In the genomic region with DNA sequence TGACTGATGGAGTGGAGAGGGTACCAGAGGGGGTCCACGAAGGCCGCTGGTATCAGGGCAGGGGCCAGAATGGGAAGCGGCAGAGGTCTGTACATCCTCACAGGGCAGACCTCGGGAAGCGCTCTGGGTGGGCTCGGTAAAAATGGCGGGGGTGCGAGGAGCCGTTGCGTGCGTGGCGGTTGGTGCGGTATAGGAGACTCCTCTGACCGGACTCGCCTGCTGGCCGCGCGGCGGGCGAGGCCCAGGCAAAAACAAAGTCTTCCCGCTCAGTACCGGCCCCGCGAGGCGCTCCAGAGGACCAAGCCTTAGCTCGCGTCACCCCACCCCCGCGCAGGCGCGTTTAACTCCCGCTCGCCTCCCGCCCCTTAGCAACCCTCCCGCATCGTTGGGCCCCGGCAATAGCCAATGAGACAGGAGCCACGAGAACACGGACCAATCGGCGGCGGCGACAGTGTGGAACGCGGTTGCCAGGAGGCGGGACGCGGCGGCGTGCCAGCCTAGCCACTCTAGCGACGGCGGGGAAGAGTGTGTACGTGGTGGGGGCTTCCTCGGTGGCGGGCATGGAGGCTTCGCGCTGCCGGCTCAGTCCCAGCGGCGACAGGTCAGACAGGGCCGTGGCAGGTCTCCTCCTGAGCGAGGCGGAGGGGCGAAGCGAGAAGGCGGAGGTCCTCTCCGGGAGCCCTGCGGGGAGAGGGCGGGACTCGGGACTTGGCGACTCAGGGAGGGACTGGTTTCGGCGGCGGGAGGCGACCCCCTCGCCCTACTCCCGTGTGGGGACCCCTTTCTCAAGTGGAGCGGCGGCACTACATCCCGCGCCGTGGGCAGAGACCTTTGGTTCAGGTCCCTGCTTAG, we compare ENCODE assay signal across 8 cellular contexts. TPM values are rescaled to one million over a fixed set of nuclear protein-coding genes. Genes with fewer than 3 reads are reported as not detected.
A peak's percentile ranks its signal among the peaks of the same experiment; 100 is the strongest.
DNase-seq lines count a peak whose midpoint lies in the region; ATAC-seq, FAIRE-seq and TF ChIP-seq lines count a peak whose summit lies in the region.

A gene with protein sequence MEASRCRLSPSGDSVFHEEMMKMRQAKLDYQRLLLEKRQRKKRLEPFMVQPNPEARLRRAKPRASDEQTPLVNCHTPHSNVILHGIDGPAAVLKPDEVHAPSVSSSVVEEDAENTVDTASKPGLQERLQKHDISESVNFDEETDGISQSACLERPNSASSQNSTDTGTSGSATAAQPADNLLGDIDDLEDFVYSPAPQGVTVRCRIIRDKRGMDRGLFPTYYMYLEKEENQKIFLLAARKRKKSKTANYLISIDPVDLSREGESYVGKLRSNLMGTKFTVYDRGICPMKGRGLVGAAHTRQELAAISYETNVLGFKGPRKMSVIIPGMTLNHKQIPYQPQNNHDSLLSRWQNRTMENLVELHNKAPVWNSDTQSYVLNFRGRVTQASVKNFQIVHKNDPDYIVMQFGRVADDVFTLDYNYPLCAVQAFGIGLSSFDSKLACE (plus strand): TSS at position 504 of the 852 bp plus-strand sequence. CDS start 57 bp downstream, at position 561.

- H3K4me3 ChIP-seq in KMS-11 (IDR thresholded peaks at IDR 0.05; ENCODE audit: insufficient read depth, low read depth, low read length) = no peak within 1 kb of the TSS

- peak within 1 kb of the TSS; percentile 81 for H3K4me2 ChIP-seq in KMS-11

- peak within 1 kb of the TSS; percentile 39 for H3K27ac ChIP-seq in KMS-11

- DNase-seq in DMS79 treated with DMSO at 0.1 percent for 48 hours (lab: John Stamatoyannopoulos, UW) (peak; percentile 98), RCC 7860 (ENCODE audit: low spot score) (peak; percentile 94), fibroblast of gingiva (ENCODE audit: low read depth) (peak; percentile 98), naive B cell (peak; percentile 99)
- peak; percentile 97 to 99 for DNase-seq in activated T-helper 1 cell treated with anti-CD3 and anti-CD28 coated beads, Interleukin-2, amount 50 U/mL, for 16 hours (ENCODE audit: low read depth in 1 of 2, low spot score in 1 of 2)

- no peak for TF ChIP-seq CTCF in KMS-11 (conservative IDR thresholded peaks at IDR 0.05; ENCODE audit: low read depth, low read length)

- H3K4me1 Mint-ChIP-seq in naive B cell = peaks cover 20 to 24% (median 22%) of the 10 kb centered on the region in 3 donors
- peaks cover 17% of the 10 kb centered on the region for H3K4me1 Mint-ChIP-seq in stimulated activated memory B cell treated with anti-CD40 and anti-IgM and Interleukin-4, amounts not matched to agents 10 μg/mL and 1 μg/mL and 100 μg/mL, for 72 hours

- H3K9me3 Mint-ChIP-seq in naive B cell = no peaks in the 10 kb centered on the region
- H3K9me3 Mint-ChIP-seq in stimulated activated memory B cell treated with anti-CD40 and anti-IgM and Interleukin-4, amounts not matched to agents 10 μg/mL and 1 μg/mL and 100 μg/mL, for 72 hours = no peaks in the 10 kb centered on the region

- H3K27me3 Mint-ChIP-seq in naive B cell = no peaks in the 10 kb centered on the region
- no peaks in the 10 kb centered on the region for H3K27me3 Mint-ChIP-seq in stimulated activated memory B cell treated with anti-CD40 and anti-IgM and Interleukin-4, amounts not matched to agents 10 μg/mL and 1 μg/mL and 100 μg/mL, for 72 hours

- peak within 1 kb of the TSS; percentile 57 for H2AFZ ChIP-seq in KMS-11 (ENCODE audit: low read depth)

- peaks cover 8% of the 10 kb centered on the region for H3K4me1 ChIP-seq in KMS-11 (ENCODE audit: low read depth, poor library complexity, severe bottlenecking)

- peak within 1 kb of the TSS; percentile 85 to 99 (median 96) for H3K4me3 Mint-ChIP-seq in naive B cell
- peak within 1 kb of the TSS; percentile 83 for H3K4me3 Mint-ChIP-seq in stimulated activated memory B cell treated with anti-CD40 and anti-IgM and Interleukin-4, amounts not matched to agents 10 μg/mL and 1 μg/mL and 100 μg/mL, for 72 hours

- no peaks in the 10 kb centered on the region for H3K36me3 ChIP-seq in KMS-11 (ENCODE audit: insufficient read depth)

- peak within 1 kb of the TSS; percentile 57 for H3K9ac ChIP-seq in KMS-11

- no peaks in the 10 kb centered on the region for H3K36me3 Mint-ChIP-seq in naive B cell
- H3K36me3 Mint-ChIP-seq in stimulated activated memory B cell treated with anti-CD40 and anti-IgM and Interleukin-4, amounts not matched to agents 10 μg/mL and 1 μg/mL and 100 μg/mL, for 72 hours = peaks cover 6% of the 10 kb centered on the region

- ATAC-seq in GM21737 (IDR thresholded peaks at IDR 0.05; ENCODE audit: unreplicated experiment) (peak; percentile 94), naive B cell (ENCODE audit: low read depth in 2 of 2) (peak; percentile 96 to 97)
- ATAC-seq in stimulated activated memory B cell treated with anti-CD40 and anti-IgM and Interleukin-4, amounts not matched to agents 10 μg/mL and 1 μg/mL and 100 μg/mL, for 72 hours = peak; percentile 100

- no peaks in the 10 kb centered on the region for H4K20me1 ChIP-seq in KMS-11 (ENCODE audit: insufficient read depth)

- H3K27ac Mint-ChIP-seq in naive B cell = peak within 1 kb of the TSS; percentile 90 to 99 (median 94)
- H3K27ac Mint-ChIP-seq in stimulated activated memory B cell treated with anti-CD40 and anti-IgM and Interleukin-4, amounts not matched to agents 10 μg/mL and 1 μg/mL and 100 μg/mL, for 72 hours = peak within 1 kb of the TSS; percentile 84

- peak; percentile 79 for FAIRE-seq in RCC 7860 (lab: Jason Lieb, UNC)

- no peaks in the 10 kb centered on the region; the same call in 1 of the 2 replicates for H3K79me2 ChIP-seq in KMS-11 (ENCODE audit: insufficient read depth, low read depth)

- H3K27me3 ChIP-seq in KMS-11 (ENCODE audit: insufficient read depth, low read depth) = no peaks in the 10 kb centered on the region

RNA-seq across cellular contexts. Expression of the gene that starts here (rescaled TPM):
- polyA plus RNA-seq in naive B cell (ENCODE audit: low read depth in 6 of 6) = 10 to 100 TPM in 1 of 6 donors, 1 to 10 TPM in 4, under 1 TPM in 1; 0.83 to 11.2 (median 9.0) TPM
